In genomic region chr2:204335642-204336041, GRCh38 we compare ENCODE assay signal across 23 cellular contexts.
DNase-seq lines count a peak whose midpoint lies in the region; ATAC-seq, FAIRE-seq and TF ChIP-seq lines count a peak whose summit lies in the region.
"Had no signal": no experiment of that assay in that cellular context is flagged by ENCODE, and none has a peak within 500 bp of the region (broad histone marks: within the 10 kb centered on the region; RNA-seq: fewer than 3 reads in every experiment).

No MANE protein-coding gene starts in this region.

- H3K9me3 ChIP-seq in neural cell (ENCODE audit: low read length) (no peaks in the 10 kb centered on the region), left ventricle myocardium inferior (replicated peaks) (no peaks in the 10 kb centered on the region), hepatocyte (ENCODE audit: low read depth) (peaks cover 5% of the 10 kb centered on the region)
- H3K9me3 ChIP-seq: MG63 had no signal

- H3K27ac ChIP-seq in neural cell (ENCODE audit: low read length) (peak overlapping the region; percentile 19), left ventricle myocardium inferior (replicated peaks) (no peak overlapping the region), hepatocyte (no peak overlapping the region)
- H3K27ac ChIP-seq: C4-2B had no signal

- FAIRE-seq in bronchial epithelial cell (lab: Jason Lieb, UNC) = no peak
- FAIRE-seq: GM18507, GM19239 had no signal

- intact Hi-C loops in left ventricle myocardium inferior (cut with micrococcal nuclease) = no loop called here

- TF ChIP-seq RAD21 in neural cell (conservative IDR thresholded peaks at IDR 0.05) = no peak

- ATAC-seq in HG02763 (IDR thresholded peaks at IDR 0.05; ENCODE audit: unreplicated experiment) = no peak
- ATAC-seq in GM18870 (IDR thresholded peaks at IDR 0.05; ENCODE audit: unreplicated experiment) = no peak
- ATAC-seq: HCT116, Panc1, T-cell had no signal

- TF ChIP-seq CTCF in bronchial epithelial cell (IDR thresholded peaks at IDR 0.05; ENCODE audit: insufficient read depth, low read length, severe bottlenecking) = no peak
- TF ChIP-seq CTCF in neural cell (IDR thresholded peaks at IDR 0.05; ENCODE audit: poor library complexity, severe bottlenecking) = no peak
- no peak for TF ChIP-seq CTCF in left ventricle myocardium inferior (IDR thresholded peaks at IDR 0.05; ENCODE audit: borderline replicate concordance)
- TF ChIP-seq CTCF in hepatocyte (IDR thresholded peaks at IDR 0.05; ENCODE audit: poor library complexity) = no peak

- DNase-seq in NCI-H748 (lab: John Stamatoyannopoulos, UW; ENCODE audit: unreplicated experiment) = peak; percentile 52
- no peak for DNase-seq in NCI-H748 treated with DMSO at 0.1 percent for 48 hours (lab: John Stamatoyannopoulos, UW)
- DNase-seq in bronchial epithelial cell (ENCODE audit: low read depth) = peak; percentile 40
- DNase-seq in left ventricle myocardium inferior = no peak
- DNase-seq in hepatocyte (ENCODE audit: low spot score) = no peak
- DNase-seq: GDM1, GOT3, Kasumi-1, MG63, NCI-H1436, NCI-H187 treated with DMSO at 0.1 percent for 48 hours, NCI-H2171 treated with DMSO at 0.1 percent for 48 hours, NCI-H774, SIG-M5, T-cell had no signal

- H2AFZ ChIP-seq in neural cell (ENCODE audit: low read depth, low read length) (no peak overlapping the region), hepatocyte (no peak overlapping the region)

- no peaks in the 10 kb centered on the region for H3K27me3 ChIP-seq in bronchial epithelial cell (ENCODE audit: control insufficient read depth, insufficient read depth, low read length)
- no peaks in the 10 kb centered on the region for H3K27me3 ChIP-seq in neural cell (ENCODE audit: insufficient read depth, low read depth, low read length)
- peaks cover 29% of the 10 kb centered on the region for H3K27me3 ChIP-seq in left ventricle myocardium inferior (ENCODE audit: low read depth)
- H3K27me3 ChIP-seq in hepatocyte = no peaks in the 10 kb centered on the region
- H3K27me3 ChIP-seq: MG63 had no signal

- H3K79me2 ChIP-seq in neural cell (replicated peaks; ENCODE audit: insufficient read depth, low read length) (no peaks in the 10 kb centered on the region), hepatocyte (no peaks in the 10 kb centered on the region)

- H3K4me1 ChIP-seq in left ventricle myocardium inferior = no peaks in the 10 kb centered on the region
- no peaks in the 10 kb centered on the region for H3K4me1 ChIP-seq in hepatocyte (ENCODE audit: insufficient read depth)

- H3K4me2 ChIP-seq in neural cell (ENCODE audit: low read length) = no peak overlapping the region
- no peak overlapping the region for H3K4me2 ChIP-seq in hepatocyte

- no peaks in the 10 kb centered on the region for H3K9me2 ChIP-seq in neural cell (ENCODE audit: insufficient read depth, low read length)
- H3K9me2 ChIP-seq in hepatocyte (replicated peaks; ENCODE audit: insufficient read depth) = no peaks in the 10 kb centered on the region

- no peaks in the 10 kb centered on the region for H4K20me1 ChIP-seq in neural cell (ENCODE audit: insufficient read depth)
- H4K20me1 ChIP-seq in hepatocyte (ENCODE audit: insufficient read depth, poor library complexity, severe bottlenecking) = no peaks in the 10 kb centered on the region

- H3K4me3 ChIP-seq in bronchial epithelial cell (ENCODE audit: low read depth, low read length) (no peak overlapping the region), neural cell (ENCODE audit: low read length) (no peak overlapping the region), left ventricle myocardium inferior (no peak overlapping the region), hepatocyte (no peak overlapping the region)
- H3K4me3 ChIP-seq: MG63 had no signal

- H3K9ac ChIP-seq in neural cell (ENCODE audit: low read length) = no peak overlapping the region

- H3F3A ChIP-seq in neural cell (ENCODE audit: insufficient read depth, low read length, poor library complexity, severe bottlenecking) = no peaks in the 10 kb centered on the region

- H3K36me3 ChIP-seq in bronchial epithelial cell (ENCODE audit: control insufficient read depth, insufficient read depth, low read length) (no peaks in the 10 kb centered on the region), neural cell (ENCODE audit: insufficient read depth, low read length) (no peaks in the 10 kb centered on the region), left ventricle myocardium inferior (no peaks in the 10 kb centered on the region), hepatocyte (replicated peaks; ENCODE audit: insufficient read depth, low read depth) (no peaks in the 10 kb centered on the region)

- TF ChIP-seq EP300 in neural cell (conservative IDR thresholded peaks at IDR 0.05; ENCODE audit: poor library complexity, severe bottlenecking) = no peak

TF ChIP-seq in neural cell, 6 proteins besides CTCF, POLR2A, EP300 and RAD21:
- TF ChIP-seq REST (IDR thresholded peaks at IDR 0.05; ENCODE audit: borderline replicate concordance) (no peak), TAF1 (IDR thresholded peaks at IDR 0.05; ENCODE audit: low read depth) (no peak), EZH2 (IDR thresholded peaks at IDR 0.05; ENCODE audit: borderline replicate concordance, insufficient read depth, low read length, poor library complexity, severe bottlenecking) (no peak), POLR2AphosphoS5 (IDR thresholded peaks at IDR 0.05) (no peak), MXI1 (conservative IDR thresholded peaks at IDR 0.05; ENCODE audit: poor library complexity, severe bottlenecking) (no peak), SMC3 (conservative IDR thresholded peaks at IDR 0.05; ENCODE audit: poor library complexity) (no peak)

Comparison
In these comparisons a context has a peak if more than half of its experiments do, and no peak if none do; other contexts are left out.
1. DNase-seq: peak in NCI-H748 (single experiment) and bronchial epithelial cell (single experiment); none in NCI-H748 treated with DMSO at 0.1 percent for 48 hours (single experiment), left ventricle myocardium inferior (single experiment) and hepatocyte (single experiment).